In the genomic region with DNA sequence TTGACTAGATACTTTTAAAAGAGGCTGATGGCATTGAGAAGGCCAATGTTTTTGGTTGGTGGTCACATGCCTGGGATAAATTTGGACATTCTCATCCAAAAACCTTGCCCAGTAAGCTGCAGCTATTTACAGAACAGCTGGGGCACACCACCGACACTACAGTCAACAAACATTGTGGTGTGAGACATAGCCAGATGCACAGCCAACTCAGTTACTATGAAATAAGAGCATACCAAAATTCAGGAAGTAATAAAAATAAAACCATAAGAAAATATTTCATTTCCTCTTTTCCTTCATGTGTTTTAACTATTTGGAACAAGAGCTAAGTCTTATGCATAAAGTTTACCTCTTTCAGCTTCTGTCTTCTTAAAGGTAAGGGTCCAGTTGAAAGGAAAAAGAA, we compare ENCODE assay signal across 9 cellular contexts. TPM values are rescaled to one million over a fixed set of nuclear protein-coding genes. Genes with fewer than 3 reads are reported as not detected.
DNase-seq lines count a peak whose midpoint lies in the region; ATAC-seq and TF ChIP-seq lines count a peak whose summit lies in the region.
"Had no signal": no experiment of that assay in that cellular context is flagged by ENCODE, and none has a peak within 500 bp of the region (broad histone marks: within the 10 kb centered on the region; RNA-seq: fewer than 3 reads in every experiment).

No MANE protein-coding gene starts in this region.

- ATAC-seq in GM21423 (IDR thresholded peaks at IDR 0.05; ENCODE audit: unreplicated experiment) (peak; percentile 71), HG03571 (IDR thresholded peaks at IDR 0.05; ENCODE audit: unreplicated experiment) (peak; percentile 47), aorta (ENCODE audit: low FRiP score) (no peak), omental fat pad (ENCODE audit: low FRiP score) (no peak)

- no peak for TF ChIP-seq POLR2A in esophagus muscularis mucosa (IDR thresholded peaks at IDR 0.05; ENCODE audit: low read depth)

- DNase-seq in GF-D8 (lab: John Stamatoyannopoulos, UW) (peak; percentile 57), esophagus muscularis mucosa (ENCODE audit: extremely low spot score) (peak; percentile 19), NCI-H1092 (lab: John Stamatoyannopoulos, UW) (no peak), A172 (ENCODE audit: low spot score) (no peak), aorta (no peak), omental fat pad (ENCODE audit: low spot score) (no peak)

- H3K4me3 ChIP-seq in esophagus muscularis mucosa, result no peak overlapping the region
- no peak overlapping the region for H3K4me3 ChIP-seq in aorta (ENCODE audit: low read length in 2 of 2)
- H3K4me3 ChIP-seq: SK-N-MC had no signal

- H3K36me3 ChIP-seq in esophagus muscularis mucosa, result peaks cover 0 to 27% (median 9%) of the 10 kb centered on the region in 4 donors
- no peaks in the 10 kb centered on the region for H3K36me3 ChIP-seq in aorta (ENCODE audit: control insufficient read depth in 1 of 2, insufficient read depth in 2 of 2, low read length in 1 of 2)

- intact Hi-C loops in esophagus muscularis mucosa (cut with DNase I), result no loop called here
- intact Hi-C loops in aorta (cut with DNase I), result no loop called here

- no peaks in the 10 kb centered on the region for H3K9me3 ChIP-seq in esophagus muscularis mucosa
- no peaks in the 10 kb centered on the region for H3K9me3 ChIP-seq in aorta (ENCODE audit: control insufficient read depth, low read length)

- no peak for TF ChIP-seq CTCF in esophagus muscularis mucosa (IDR thresholded peaks at IDR 0.05)
- TF ChIP-seq CTCF in omental fat pad (IDR thresholded peaks at IDR 0.05), result no peak

- H3K27me3 ChIP-seq in esophagus muscularis mucosa (no peaks in the 10 kb centered on the region), aorta (ENCODE audit: control insufficient read depth in 1 of 2, insufficient read depth in 2 of 2, low read length in 1 of 2) (no peaks in the 10 kb centered on the region)

- TF ChIP-seq EP300 in esophagus muscularis mucosa (IDR thresholded peaks at IDR 0.05), result no peak

- H3K4me1 ChIP-seq in esophagus muscularis mucosa (peaks cover 6 to 12% (median 10%) of the 10 kb centered on the region in 4 donors), aorta (ENCODE audit: control insufficient read depth in 1 of 2, insufficient read depth in 2 of 2, low read length in 2 of 2) (peaks cover 0 to 3% of the 10 kb centered on the region in 2 donors)

- 76% methylated on average over 1 of the region's 1 CpG for WGBS in esophagus muscularis mucosa
- 5 to 7% methylated on average over 1 of the region's 1 CpG for WGBS in aorta, 2 donors

- H3K27ac ChIP-seq in esophagus muscularis mucosa (replicated peaks in 1 of 4) (no peak overlapping the region), aorta (ENCODE audit: low read depth in 1 of 2, low read length in 2 of 2) (no peak overlapping the region)
- H3K27ac ChIP-seq: SK-N-MC had no signal

RNA-seq across cellular contexts. Expression of a gene that starts 8.8 kb away (rescaled TPM):
- total RNA-seq in esophagus muscularis mucosa, result 10 to 100 TPM; 35.7 to 54.2 (median 38.3) TPM
- total RNA-seq in A172 (2014; rRNA removed; shearing (Covaris generic)), result 7.9 and 9.5 TPM in 2 replicates
- 10 to 100 TPM; 39.2 to 51.4 TPM for total RNA-seq in aorta
- polyA plus RNA-seq in aorta, result 10 to 100 TPM; 14.9 to 25.8 TPM
- total RNA-seq in omental fat pad, result 10 to 100 TPM; 13.0 to 18.4 (median 13.9) TPM

Comparison
In these comparisons a context has a peak if more than half of its experiments do, and no peak if none do; other contexts are left out.
1. DNase-seq: peak in GF-D8 (single experiment) and esophagus muscularis mucosa (single experiment); none in NCI-H1092 (single experiment), A172 (single experiment), aorta (0 of 2) and omental fat pad (single experiment).
2. ATAC-seq: peak in GM21423 (single experiment) and HG03571 (single experiment); none in aorta (single experiment) and omental fat pad (single experiment).